ENCODE assay signal across 12 cellular contexts in genomic region chr16:19432429-19432828, GRCh38. TPM values are rescaled to one million over a fixed set of nuclear protein-coding genes. Genes with fewer than 3 reads are reported as not detected.
DNase-seq lines count a peak whose midpoint lies in the region; ATAC-seq and TF ChIP-seq lines count a peak whose summit lies in the region.
"Had no signal": no experiment of that assay in that cellular context is flagged by ENCODE, and none has a peak within 500 bp of the region (broad histone marks: within the 10 kb centered on the region; RNA-seq: fewer than 3 reads in every experiment).

No MANE protein-coding gene starts in this region.

- H3K9ac ChIP-seq in mucosa of rectum (ENCODE audit: low read depth in 1 of 2, low read length in 2 of 2): peak overlapping the region in 1 of 2 donors; percentile 46
- H3K9ac ChIP-seq: parathyroid adenoma had no signal

- H4K20me1 ChIP-seq in GM23338 (replicated peaks; ENCODE audit: insufficient read depth): no peaks in the 10 kb centered on the region

- H3K27ac Mint-ChIP-seq in GM23338 (no peak overlapping the region), MCF 10A (ENCODE audit: low read depth, unreplicated experiment) (peak overlapping the region; percentile 14)
- H3K27ac Mint-ChIP-seq: endodermal cell had no signal

- no peak overlapping the region for H3K27ac ChIP-seq in GM23338 (ENCODE audit: low read depth)
- peak overlapping the region; percentile 89 to 90 for H3K27ac ChIP-seq in mucosa of rectum (ENCODE audit: low read depth in 2 of 2, low read length in 2 of 2)
- H3K27ac ChIP-seq: parathyroid adenoma had no signal

- H3K36me3 ChIP-seq in GM23338 (ENCODE audit: insufficient read depth): no peaks in the 10 kb centered on the region
- H3K36me3 ChIP-seq in mucosa of rectum (ENCODE audit: control insufficient read depth in 2 of 2, insufficient read depth in 2 of 2, low read length in 2 of 2): peaks cover 0 to 8% of the 10 kb centered on the region in 2 donors

- H3K4me3 ChIP-seq in GM23338 (no peak overlapping the region), mucosa of rectum (ENCODE audit: low read length in 2 of 2) (no peak overlapping the region), foreskin fibroblast (ENCODE audit: low read depth in 1 of 2, low read length in 2 of 2) (no peak overlapping the region)

- TF ChIP-seq CTCF in GM23338 (conservative IDR thresholded peaks at IDR 0.05; ENCODE audit: low read depth in 2 of 2) (no peak), MCF 10A (IDR thresholded peaks at IDR 0.05; ENCODE audit: unreplicated experiment) (no peak), foreskin fibroblast (IDR thresholded peaks at IDR 0.05; ENCODE audit: low read depth, low read length) (no peak)

- H3K4me3 Mint-ChIP-seq in GM23338 (no peak overlapping the region), MCF 10A (ENCODE audit: unreplicated experiment) (no peak overlapping the region)
- H3K4me3 Mint-ChIP-seq: endodermal cell had no signal

- H3K9me3 Mint-ChIP-seq in GM23338 (no peaks in the 10 kb centered on the region), MCF 10A (ENCODE audit: unreplicated experiment) (no peaks in the 10 kb centered on the region)
- H3K9me3 Mint-ChIP-seq: endodermal cell had no signal

- H3K4me1 Mint-ChIP-seq in GM23338: peaks cover 13% of the 10 kb centered on the region; the same call in 2 of the 3 replicates
- peaks cover 14% of the 10 kb centered on the region for H3K4me1 Mint-ChIP-seq in MCF 10A (ENCODE audit: insufficient read depth, unreplicated experiment)

- DNase-seq in GM23338 (ENCODE audit: low spot score): peak; percentile 51
- peak; percentile 9 for DNase-seq in NCI-H1417 treated with DMSO at 0.1 percent for 48 hours (lab: John Stamatoyannopoulos, UW)
- DNase-seq in MCF 10A (ENCODE audit: unreplicated experiment): peak; percentile 75
- no peak for DNase-seq in COLO829 (ENCODE audit: low spot score)
- no peak for DNase-seq in glomerular visceral epithelial cell (ENCODE audit: extremely low spot score)
- DNase-seq in foreskin fibroblast: no peak
- DNase-seq: endodermal cell, MM.1S, SW 1271 had no signal

- H3K36me3 Mint-ChIP-seq in GM23338 (ENCODE audit: low read depth): no peaks in the 10 kb centered on the region
- H3K36me3 Mint-ChIP-seq in MCF 10A (ENCODE audit: insufficient read depth, unreplicated experiment): no peaks in the 10 kb centered on the region

- H3K4me1 ChIP-seq in GM23338 (ENCODE audit: insufficient read depth) (peaks cover 7% of the 10 kb centered on the region), mucosa of rectum (ENCODE audit: control insufficient read depth in 2 of 2, insufficient read depth in 2 of 2, low read length in 2 of 2) (peaks cover 24 to 63% of the 10 kb centered on the region in 2 donors)
- H3K4me1 ChIP-seq: parathyroid adenoma had no signal

- H3F3A ChIP-seq in GM23338 (replicated peaks; ENCODE audit: low read depth): no peaks in the 10 kb centered on the region

- no peaks in the 10 kb centered on the region for H3K9me2 ChIP-seq in GM23338 (ENCODE audit: insufficient read depth)

- H3K27me3 ChIP-seq in GM23338 (ENCODE audit: insufficient read depth) (no peaks in the 10 kb centered on the region), mucosa of rectum (ENCODE audit: control insufficient read depth in 2 of 2, insufficient read depth in 2 of 2, low read length in 2 of 2) (no peaks in the 10 kb centered on the region)

- no peak overlapping the region for H3K4me2 ChIP-seq in GM23338

- intact Hi-C loops in MCF 10A (cut with micrococcal nuclease): no loop called here

- no TSS peak for BruUV-seq in MCF 10A (replicated peaks; lab: Mats Ljungman, UMichigan)

- POLR2A ChIA-PET in MCF 10A (lab: Yijun Ruan, JAX): interaction anchor here (1.2 to 1.4 kb wide), 2 partner anchors 9 to 12 kb away, joined by 3 to 4 read pairs; no protein-coding TSS in a partner anchor

- H2AFZ ChIP-seq in GM23338: no peak overlapping the region
- H2AFZ ChIP-seq: parathyroid adenoma had no signal

- CTCF ChIA-PET in MCF 10A (lab: Yijun Ruan, JAX): interaction anchor here (0.6 to 1.2 kb wide), 4 partner anchors 44 to 488 kb away, joined by 4 to 5 read pairs (median 5); no protein-coding TSS in a partner anchor

- ATAC-seq in GM23338 (no peak), HG03378 (IDR thresholded peaks at IDR 0.05; ENCODE audit: unreplicated experiment) (no peak)

- H3K27me3 Mint-ChIP-seq in GM23338 (ENCODE audit: insufficient read depth, low read depth, poor library complexity) (peaks cover 2% of the 10 kb centered on the region), MCF 10A (ENCODE audit: insufficient read depth, unreplicated experiment) (no peaks in the 10 kb centered on the region)

- no peaks in the 10 kb centered on the region for H3K79me2 ChIP-seq in GM23338 (replicated peaks; ENCODE audit: insufficient read depth)
- H3K79me2 ChIP-seq: parathyroid adenoma had no signal

- H3K9me3 ChIP-seq in mucosa of rectum (ENCODE audit: control insufficient read depth in 2 of 2, low read length in 2 of 2): no peaks in the 10 kb centered on the region

TF ChIP-seq in GM23338, 12 proteins besides CTCF, POLR2A, EP300 and RAD21:
- TF ChIP-seq REST (IDR thresholded peaks at IDR 0.05; ENCODE audit: unreplicated experiment) (no peak), JUNB (IDR thresholded peaks at IDR 0.05; ENCODE audit: unreplicated experiment) (no peak)

RNA-seq across cellular contexts. Expression of gene TMC5, which starts 14.7 kb away (rescaled TPM):
- 1.7 and 2.3 TPM in 2 replicates for total RNA-seq in GM23338 (2014; rRNA removed; shearing (Covaris generic))
- 4.8 and 7.0 TPM in 2 replicates for polyA plus RNA-seq in GM23338 (2016; fragmentation: Nextera tagmentation; extraction: Ambion mirVana)
- total RNA-seq in MCF 10A (2022): 0.10 and 0.16 TPM in 2 replicates

Comparison
In these comparisons a context has a peak if more than half of its experiments do, and no peak if none do; other contexts are left out.
1. DNase-seq: peak in GM23338 (single experiment), NCI-H1417 treated with DMSO at 0.1 percent for 48 hours (single experiment) and MCF 10A (single experiment); none in COLO829 (single experiment), glomerular visceral epithelial cell (single experiment) and foreskin fibroblast (0 of 2).